Comparison of ENCODE assay signal across 28 cellular contexts in the genomic region with DNA sequence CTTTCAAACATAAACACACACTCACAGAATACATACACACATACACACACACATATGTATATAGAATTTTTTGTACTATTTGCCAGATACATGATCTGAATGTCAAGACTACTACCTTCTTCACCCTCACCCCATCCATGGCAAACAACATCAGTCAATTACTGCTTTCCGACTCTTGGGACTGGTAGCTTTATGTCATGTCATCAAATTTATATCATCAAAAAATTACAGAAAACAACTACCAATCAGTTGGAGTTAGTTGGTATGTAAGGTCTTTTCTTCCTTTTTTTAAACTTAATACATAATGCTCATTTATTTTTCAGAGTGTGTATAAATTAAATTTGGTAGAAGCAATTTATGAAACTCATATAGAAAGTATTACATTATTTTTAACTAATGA.
"Had no signal": no experiment of that assay in that cellular context is flagged by ENCODE, and none has a peak within 500 bp of the region (broad histone marks: within the 10 kb centered on the region; RNA-seq: fewer than 3 reads in every experiment).

No MANE protein-coding gene starts in this region.

- H3K4me2 ChIP-seq: neural progenitor cell, smooth muscle cell had no signal

- H2AFZ ChIP-seq: neural progenitor cell, parathyroid adenoma had no signal

- H3K27ac ChIP-seq: neural progenitor cell, ovary, parathyroid adenoma, psoas muscle, skin epidermis, spleen, suprapubic skin, testis, tibial artery, transverse colon, upper lobe of right lung, uterus had no signal

- H3K36me3 ChIP-seq: ovary, spleen, suprapubic skin, tibial artery, transverse colon, upper lobe of right lung, uterus had no signal

- H3K79me2 ChIP-seq: parathyroid adenoma had no signal

- H3K9me3 ChIP-seq: ovary, psoas muscle, spleen, suprapubic skin, testis, tibial artery, transverse colon, upper lobe of right lung, uterus had no signal

- H3K27me3 ChIP-seq: neural progenitor cell, ovary, spleen, suprapubic skin, testis, transverse colon, upper lobe of right lung, uterus had no signal

- H3K4me1 ChIP-seq: parathyroid adenoma, psoas muscle, spleen, suprapubic skin, testis, tibial artery, transverse colon, upper lobe of right lung, uterus had no signal

- H3K9ac ChIP-seq: neural progenitor cell, parathyroid adenoma had no signal

- DNase-seq: natural killer cell; occipital lobe; ovary; posterior cingulate gyrus; psoas muscle; right cardiac atrium; spleen; stimulated activated CD4-positive, alpha-beta T cell treated with anti-CD3 and anti-CD28 coated beads, Interleukin-12 subunit alpha, Interleukin-12 subunit beta, amount 100 ng/mL, for 4 hours; stimulated activated CD4-positive, alpha-beta T cell treated with anti-CD3 and anti-CD28 coated beads, Interleukin-1b, Interleukin-23, amount 100 ng/mL, for 48 hours; stimulated activated CD4-positive, alpha-beta T cell treated with anti-CD3 and anti-CD28 coated beads, Interleukin-4, amount 100 ng/mL, for 1 hour; stimulated activated CD4-positive, alpha-beta T cell treated with anti-CD3 and anti-CD28 coated beads, Interleukin-4, amount 100 ng/mL, for 4 hours; stimulated activated CD8-positive, alpha-beta memory T cell treated with anti-CD3 and anti-CD28 coated beads, Interleukin-4, amount 100 ng/mL, for 48 hours; stimulated activated naive CD4-positive, alpha-beta T cell; stimulated activated naive CD8-positive, alpha-beta T cell treated with anti-CD3 and anti-CD28 coated beads, Interleukin-15, amount 100 ng/mL, for 72 hours; stimulated activated naive CD8-positive, alpha-beta T cell treated with anti-CD3 and anti-CD28 coated beads, Interleukin-15, Interleukin-2, amounts not matched to agents 100 U/mL and 50 U/mL, for 24 hours; substantia nigra; testis; tibial artery; transverse colon; upper lobe of right lung; uterus had no signal

- ATAC-seq: natural killer cell; psoas muscle; right cardiac atrium; sciatic nerve; stimulated activated memory B cell treated with anti-CD40 and anti-IgM and Interleukin-4, amounts not matched to agents 10 μg/mL and 1 μg/mL and 100 μg/mL, for 72 hours; stimulated activated naive CD8-positive, alpha-beta T cell treated with anti-CD3 and anti-CD28 coated beads, Interleukin-15, amount 100 ng/mL, for 72 hours; stimulated activated naive CD8-positive, alpha-beta T cell treated with anti-CD3 and anti-CD28 coated beads, Interleukin-15, Interleukin-2, amounts not matched to agents 100 U/mL and 50 U/mL, for 24 hours; upper lobe of right lung had no signal

- H3K4me3 ChIP-seq: neural progenitor cell, ovary, psoas muscle, skin epidermis, smooth muscle cell, spleen, suprapubic skin, testis, tibial artery, transverse colon, upper lobe of right lung, uterus had no signal
